In genomic region chr11:66123902-66124301, GRCh38 we compare ENCODE assay signal across 16 cellular contexts. TPM values are rescaled to one million over a fixed set of nuclear protein-coding genes. Genes with fewer than 3 reads are reported as not detected.
DNase-seq lines count a peak whose midpoint lies in the region; ATAC-seq, FAIRE-seq and TF ChIP-seq lines count a peak whose summit lies in the region.
"Had no signal": no experiment of that assay in that cellular context is flagged by ENCODE, and none has a peak within 500 bp of the region (broad histone marks: within the 10 kb centered on the region; RNA-seq: fewer than 3 reads in every experiment).

No MANE protein-coding gene starts in this region.

- ATAC-seq in SK-N-SH treated with all-trans-retinoic acid at 6 μM for 48 hours (no peak), mucosa of descending colon (peak; percentile 76), GM19023 (IDR thresholded peaks at IDR 0.05; ENCODE audit: unreplicated experiment) (no peak)
- ATAC-seq in activated T-helper 17 cell treated with anti-CD3 and anti-CD28 coated beads, Interleukin-2, amount 50 U/mL, for 72 hours (replicated peaks), result no peak

- H3K9me3 ChIP-seq in SK-N-SH (no peaks in the 10 kb centered on the region), mucosa of descending colon (no peaks in the 10 kb centered on the region)
- H3K9me3 ChIP-seq: MG63, thoracic aorta had no signal

- H3K4me3 Mint-ChIP-seq in activated T-helper 17 cell treated with anti-CD3 and anti-CD28 coated beads, Interleukin-2, amount 50 U/mL, for 72 hours, result peak overlapping the region; percentile 86
- H3K4me3 Mint-ChIP-seq: activated CD4-positive, alpha-beta T cell treated with anti-CD3 and anti-CD28 coated beads, Interleukin-2, amount 10 ng/mL, durations not matched to agents 24 days and 14 days; naive B cell had no signal

- H3K4me1 ChIP-seq in SK-N-SH (ENCODE audit: control insufficient read depth in 1 of 2, insufficient read depth in 2 of 2, low read depth in 1 of 2, low read length in 1 of 2), result peaks cover 45 to 59% of the 10 kb centered on the region in 2 experiments
- peaks cover 12% of the 10 kb centered on the region for H3K4me1 ChIP-seq in mucosa of descending colon (ENCODE audit: low read depth)

- no peaks in the 10 kb centered on the region for H3K9me2 ChIP-seq in SK-N-SH

- H3K4me2 ChIP-seq in SK-N-SH, result no peak overlapping the region

- FAIRE-seq in H54 (lab: Jason Lieb, UNC) (no peak), HTR-8/SVneo (lab: Jason Lieb, UNC) (no peak)

- TF ChIP-seq EP300 in SK-N-SH (IDR thresholded peaks at IDR 0.05; ENCODE audit: borderline replicate concordance in 1 of 2, low read depth in 1 of 2, low read length in 1 of 2), result no peak

- CTCF ChIA-PET in SK-N-SH (lab: Yijun Ruan, JAX), result interaction anchor here (0.6 to 1.7 kb wide), 4 partner anchors 10 to 99 kb away, joined by 3 to 7 read pairs (median 5); no protein-coding TSS in a partner anchor

- no peaks in the 10 kb centered on the region for H3K27me3 ChIP-seq in SK-N-SH (ENCODE audit: insufficient read depth)
- H3K27me3 ChIP-seq: MG63 had no signal

- no peaks in the 10 kb centered on the region for H3K9me3 Mint-ChIP-seq in activated T-helper 17 cell treated with anti-CD3 and anti-CD28 coated beads, Interleukin-2, amount 50 U/mL, for 72 hours
- H3K9me3 Mint-ChIP-seq: activated CD4-positive, alpha-beta T cell treated with anti-CD3 and anti-CD28 coated beads, Interleukin-2, amount 10 ng/mL, durations not matched to agents 24 days and 14 days; naive B cell had no signal

- no peak for DNase-seq in SK-N-SH
- DNase-seq in DMS79 (lab: John Stamatoyannopoulos, UW), result peak; percentile 96
- no peak for DNase-seq in mucosa of descending colon
- no peak for DNase-seq in H54 (ENCODE audit: insufficient read length, low spot score)
- DNase-seq in HTR-8/SVneo (ENCODE audit: insufficient read length, low spot score), result no peak
- DNase-seq: activated CD4-positive, alpha-beta T cell treated with anti-CD3 and anti-CD28 coated beads, Interleukin-2, amount 10 ng/mL, durations not matched to agents 24 days and 14 days; hypothalamus; naive B cell; NCI-H2081 treated with DMSO at 0.1 percent for 48 hours; Right ventricle myocardium superior; T-helper 9 cell had no signal

- POLR2A ChIA-PET in SK-N-SH (lab: Yijun Ruan, JAX), result no interaction called here

- H3K4me1 Mint-ChIP-seq in activated T-helper 17 cell treated with anti-CD3 and anti-CD28 coated beads, Interleukin-2, amount 50 U/mL, for 72 hours, result peaks cover 65% of the 10 kb centered on the region

- no peaks in the 10 kb centered on the region for H3K27me3 Mint-ChIP-seq in activated T-helper 17 cell treated with anti-CD3 and anti-CD28 coated beads, Interleukin-2, amount 50 U/mL, for 72 hours
- H3K27me3 Mint-ChIP-seq: activated CD4-positive, alpha-beta T cell treated with anti-CD3 and anti-CD28 coated beads, Interleukin-2, amount 10 ng/mL, durations not matched to agents 24 days and 14 days; naive B cell had no signal

- no peak for TF ChIP-seq RAD21 in SK-N-SH (IDR thresholded peaks at IDR 0.05; ENCODE audit: low read length)

- intact Hi-C loops in mucosa of descending colon (cut with DNase I, micrococcal nuclease), result no loop called here

- peak overlapping the region; percentile 92 for H3K27ac Mint-ChIP-seq in activated T-helper 17 cell treated with anti-CD3 and anti-CD28 coated beads, Interleukin-2, amount 50 U/mL, for 72 hours

- no peak for TF ChIP-seq CTCF in SK-N-SH (IDR thresholded peaks at IDR 0.05)
- no peak for TF ChIP-seq CTCF in mucosa of descending colon (IDR thresholded peaks at IDR 0.05)

- H3K36me3 Mint-ChIP-seq in activated T-helper 17 cell treated with anti-CD3 and anti-CD28 coated beads, Interleukin-2, amount 50 U/mL, for 72 hours (ENCODE audit: low read depth), result peaks cover 7% of the 10 kb centered on the region
- H3K36me3 Mint-ChIP-seq: naive B cell had no signal

- H3K79me2 ChIP-seq in SK-N-SH (ENCODE audit: insufficient read depth), result peaks cover 90% of the 10 kb centered on the region

- H3K36me3 ChIP-seq in SK-N-SH (replicated peaks in 1 of 2; ENCODE audit: control insufficient read depth in 1 of 2, insufficient read depth in 2 of 2, low read length in 1 of 2) (no peaks in the 10 kb centered on the region), mucosa of descending colon (ENCODE audit: low read depth) (no peaks in the 10 kb centered on the region)
- H3K36me3 ChIP-seq: MG63, thoracic aorta had no signal

- no peak overlapping the region; the same call in 1 of the 2 replicates for H3K9ac ChIP-seq in SK-N-SH

- TF ChIP-seq POLR2A in H54 (IDR thresholded peaks at IDR 0.05; ENCODE audit: low read depth, low read length), result no peak

- H2AFZ ChIP-seq in SK-N-SH (ENCODE audit: low read depth), result no peak overlapping the region

- H4K20me1 ChIP-seq in SK-N-SH (ENCODE audit: insufficient read depth), result no peaks in the 10 kb centered on the region

- H3K27ac ChIP-seq in SK-N-SH (ENCODE audit: low read depth in 2 of 2, low read length in 1 of 2), result peak overlapping the region; percentile 40 to 77
- H3K27ac ChIP-seq: thoracic aorta had no signal

- H3K4me3 ChIP-seq in SK-N-SH (ENCODE audit: low read depth in 2 of 2, low read length in 1 of 2) (no peak overlapping the region), mucosa of descending colon (no peak overlapping the region)
- H3K4me3 ChIP-seq: MG63, thoracic aorta had no signal

- 92% methylated on average over 6 of the region's 6 CpGs for WGBS in SK-N-SH (ENCODE audit: low lambda C conversion rate)

- peaks cover 40% of the 10 kb centered on the region for H3F3A ChIP-seq in SK-N-SH (replicated peaks; ENCODE audit: insufficient read depth)

TF ChIP-seq in SK-N-SH, 30 proteins besides CTCF, POLR2A, EP300 and RAD21 (continues in another document):
- TF ChIP-seq NFIC (IDR thresholded peaks at IDR 0.05; ENCODE audit: borderline replicate concordance) (no peak), MXI1 (IDR thresholded peaks at IDR 0.05; ENCODE audit: low read depth, low read length) (no peak), USF1 (IDR thresholded peaks at IDR 0.05; ENCODE audit: borderline replicate concordance, low read depth) (no peak), FOXM1 (IDR thresholded peaks at IDR 0.05; ENCODE audit: low read depth) (no peak), USF2 (IDR thresholded peaks at IDR 0.05; ENCODE audit: borderline replicate concordance, low read depth, low read length) (no peak), POLR2AphosphoS5 (IDR thresholded peaks at IDR 0.05; ENCODE audit: low read depth, low read length) (no peak), TCF12 (IDR thresholded peaks at IDR 0.05) (no peak), SMC3 (IDR thresholded peaks at IDR 0.05; ENCODE audit: low read depth, low read length) (no peak), GABPA (IDR thresholded peaks at IDR 0.05; ENCODE audit: low read depth) (no peak), JUND (IDR thresholded peaks at IDR 0.05) (no peak)

TF ChIP-seq in SK-N-SH treated with all-trans-retinoic acid at 6 μM for 48 hours, 23 proteins besides CTCF, POLR2A, EP300 and RAD21 (continues in another document):
- TF ChIP-seq CSDC2 (CRISPR knock-in tag; IDR thresholded peaks at IDR 0.05) (no peak), CREB5 (CRISPR knock-in tag; IDR thresholded peaks at IDR 0.05; ENCODE audit: low read depth) (no peak), SNAI2 (CRISPR knock-in tag; IDR thresholded peaks at IDR 0.05) (no peak), OSR1 (CRISPR knock-in tag; IDR thresholded peaks at IDR 0.05) (no peak), PPARA (CRISPR knock-in tag; IDR thresholded peaks at IDR 0.05; ENCODE audit: borderline replicate concordance) (no peak), ZC3H10 (CRISPR knock-in tag; IDR thresholded peaks at IDR 0.05) (no peak), ZFP30 (CRISPR knock-in tag; IDR thresholded peaks at IDR 0.05) (no peak), POU6F1 (CRISPR knock-in tag; IDR thresholded peaks at IDR 0.05; ENCODE audit: borderline replicate concordance, low read depth) (no peak), ZNF8 (CRISPR knock-in tag; IDR thresholded peaks at IDR 0.05) (no peak), RARB (CRISPR knock-in tag; IDR thresholded peaks at IDR 0.05) (no peak), GLIS3 (CRISPR knock-in tag; IDR thresholded peaks at IDR 0.05) (no peak), TCF4 (CRISPR knock-in tag; IDR thresholded peaks at IDR 0.05; ENCODE audit: borderline replicate concordance) (no peak), ZFP3 (CRISPR knock-in tag; IDR thresholded peaks at IDR 0.05) (no peak), ZNF70 (CRISPR knock-in tag; IDR thresholded peaks at IDR 0.05) (no peak), ISL1 (CRISPR knock-in tag; IDR thresholded peaks at IDR 0.05) (no peak)

RNA-seq across cellular contexts. Expression of gene PACS1, which starts 53.8 kb away (rescaled TPM):
- 24.8 and 37.3 TPM in 2 replicates for polyA plus RNA-seq in SK-N-SH (2012; rRNA removed)
- 22.0 and 34.4 TPM in 2 replicates for polyA plus RNA-seq in SK-N-SH (2012; cell fraction: cytosol; rRNA removed)
- 63.3 and 63.4 TPM in 2 replicates for polyA plus RNA-seq in SK-N-SH (2012; cell fraction: nucleus; rRNA removed)
- 100 to 1,000 TPM in 1 of 2 donors, 10 to 100 TPM in 1; 84.5 to 105 TPM for total RNA-seq in activated T-helper 17 cell treated with anti-CD3 and anti-CD28 coated beads, Interleukin-2, amount 50 U/mL, for 72 hours
- total RNA-seq in mucosa of descending colon, result 10 to 100 TPM; 14.4 to 44.9 (median 18.9) TPM
